In genomic region chr20:56826306-56826970, GRCh38 we compare ENCODE assay signal across 18 cellular contexts.
A peak's percentile ranks its signal among the peaks of the same experiment; 100 is the strongest.
DNase-seq lines count a peak whose midpoint lies in the region; ATAC-seq and TF ChIP-seq lines count a peak whose summit lies in the region.
"Had no signal": no experiment of that assay in that cellular context is flagged by ENCODE, and none has a peak within 500 bp of the region (broad histone marks: within the 10 kb centered on the region; RNA-seq: fewer than 3 reads in every experiment).

No MANE protein-coding gene starts in this region.

- H3K36me3 Mint-ChIP-seq in T-helper 2 cell treated with Interferon-gamma antibody and Interleukin-4, amounts not matched to agents 5 μg/mL and 100 μg/mL, for 36 hours (ENCODE audit: low read depth) = no peaks in the 10 kb centered on the region
- H3K36me3 Mint-ChIP-seq: memory B cell had no signal

- H3K27ac Mint-ChIP-seq in T-helper 2 cell treated with Interferon-gamma antibody and Interleukin-4, amounts not matched to agents 5 μg/mL and 100 μg/mL, for 36 hours = no peak overlapping the region
- H3K27ac Mint-ChIP-seq: activated T-helper 17 cell treated with anti-CD3 and anti-CD28 coated beads, Interleukin-2, amount 50 U/mL, for 72 hours; memory B cell; stimulated activated naive CD8-positive, alpha-beta T cell treated with anti-CD3 and anti-CD28 coated beads, Interleukin-15, amount 100 ng/mL, for 72 hours had no signal

- H3K79me2 ChIP-seq in osteoblast (ENCODE audit: insufficient read depth, low read length) = no peaks in the 10 kb centered on the region

- H3K9me3 ChIP-seq in osteoblast (ENCODE audit: low read depth, low read length) = no peaks in the 10 kb centered on the region
- H3K9me3 ChIP-seq: BE2C, SJCRH30 had no signal

- no peak for ATAC-seq in GM21786 (IDR thresholded peaks at IDR 0.05; ENCODE audit: unreplicated experiment)
- ATAC-seq: activated T-helper 17 cell treated with anti-CD3 and anti-CD28 coated beads, Interleukin-2, amount 50 U/mL, for 72 hours; stimulated activated naive CD8-positive, alpha-beta T cell treated with anti-CD3 and anti-CD28 coated beads, Interleukin-15, amount 100 ng/mL, for 72 hours had no signal

- peak overlapping the region; percentile 56 for H3K4me2 ChIP-seq in osteoblast (ENCODE audit: insufficient read depth, low read length)

- TF ChIP-seq CTCF in AG09319 (IDR thresholded peaks at IDR 0.05; ENCODE audit: low read depth, low read length) (no peak), osteoblast (IDR thresholded peaks at IDR 0.05; ENCODE audit: extremely low read depth, low read depth, low read length) (no peak)

- H3K27me3 ChIP-seq in osteoblast (ENCODE audit: insufficient read depth, low read length) = peaks cover 35% of the 10 kb centered on the region
- H3K27me3 ChIP-seq: BE2C had no signal

- H2AFZ ChIP-seq in osteoblast (ENCODE audit: low read length) = peak overlapping the region; percentile 22

- peak overlapping the region; percentile 35 for H3K4me3 ChIP-seq in osteoblast (ENCODE audit: insufficient read depth, low read length)
- H3K4me3 ChIP-seq: coronary artery, SJCRH30 had no signal

- peaks cover 6% of the 10 kb centered on the region for H3K27me3 Mint-ChIP-seq in T-helper 2 cell treated with Interferon-gamma antibody and Interleukin-4, amounts not matched to agents 5 μg/mL and 100 μg/mL, for 36 hours (ENCODE audit: low read depth)

- no peaks in the 10 kb centered on the region for H3K9me3 Mint-ChIP-seq in T-helper 2 cell treated with Interferon-gamma antibody and Interleukin-4, amounts not matched to agents 5 μg/mL and 100 μg/mL, for 36 hours

- H3K36me3 ChIP-seq in osteoblast (ENCODE audit: insufficient read depth, low read length) = no peaks in the 10 kb centered on the region
- H3K36me3 ChIP-seq: BE2C, SJCRH30 had no signal

- H3K4me1 ChIP-seq in osteoblast (ENCODE audit: insufficient read depth, low read length) = no peaks in the 10 kb centered on the region
- H3K4me1 ChIP-seq: BE2C, SJCRH30 had no signal

- H3K27ac ChIP-seq in osteoblast (ENCODE audit: low read depth, low read length) = no peak overlapping the region
- H3K27ac ChIP-seq: coronary artery, SJCRH30 had no signal

- H3K4me3 Mint-ChIP-seq in T-helper 2 cell treated with Interferon-gamma antibody and Interleukin-4, amounts not matched to agents 5 μg/mL and 100 μg/mL, for 36 hours = no peak overlapping the region
- H3K4me3 Mint-ChIP-seq: activated T-helper 17 cell treated with anti-CD3 and anti-CD28 coated beads, Interleukin-2, amount 50 U/mL, for 72 hours; memory B cell; stimulated activated naive CD8-positive, alpha-beta T cell treated with anti-CD3 and anti-CD28 coated beads, Interleukin-15, amount 100 ng/mL, for 72 hours had no signal

- peak; percentile 88 for DNase-seq in AG09319 (ENCODE audit: extremely low read depth, low read depth)
- DNase-seq in NOMO-1 (lab: John Stamatoyannopoulos, UW; ENCODE audit: unreplicated experiment in 2 of 2) = peak; percentile 4 to 53
- peak; percentile 40 for DNase-seq in dedifferentiated amniotic fluid mesenchymal stem cell (ENCODE audit: extremely low spot score)
- no peak for DNase-seq in osteoblast (ENCODE audit: insufficient read length, low spot score, missing footprints)
- DNase-seq in T-helper 2 cell = no peak
- no peak for DNase-seq in T-helper 2 cell treated with Interferon-gamma antibody and Interleukin-4, amounts not matched to agents 5 μg/mL and 100 μg/mL, for 36 hours (ENCODE audit: low spot score)
- no peak for DNase-seq in NCI-H2227 (lab: John Stamatoyannopoulos, UW; ENCODE audit: unreplicated experiment)
- DNase-seq: amniotic stem cell; BE2C; DMS153; NCI-H2081; nucleus accumbens; SJCRH30; stimulated activated naive CD8-positive, alpha-beta T cell treated with anti-CD3 and anti-CD28 coated beads, Interleukin-15, amount 100 ng/mL, for 72 hours had no signal

- no peaks in the 10 kb centered on the region for H4K20me1 ChIP-seq in osteoblast (ENCODE audit: insufficient read depth, low read length)

- H3K4me1 Mint-ChIP-seq in T-helper 2 cell treated with Interferon-gamma antibody and Interleukin-4, amounts not matched to agents 5 μg/mL and 100 μg/mL, for 36 hours (ENCODE audit: low read depth) = no peaks in the 10 kb centered on the region
- H3K4me1 Mint-ChIP-seq: activated T-helper 17 cell treated with anti-CD3 and anti-CD28 coated beads, Interleukin-2, amount 50 U/mL, for 72 hours; memory B cell; stimulated activated naive CD8-positive, alpha-beta T cell treated with anti-CD3 and anti-CD28 coated beads, Interleukin-15, amount 100 ng/mL, for 72 hours had no signal

Comparison
In these comparisons a context has a peak if more than half of its experiments do, and no peak if none do; other contexts are left out.
1. DNase-seq: peak in AG09319 (single experiment), NOMO-1 (2 of 2) and dedifferentiated amniotic fluid mesenchymal stem cell (single experiment); none in osteoblast (single experiment), T-helper 2 cell (0 of 5), T-helper 2 cell treated with Interferon-gamma antibody and Interleukin-4, amounts not matched to agents 5 μg/mL and 100 μg/mL, for 36 hours (single experiment) and NCI-H2227 (single experiment).